In genomic region chr18:11830585-11830984, GRCh38 we compare ENCODE assay signal across 20 cellular contexts. TPM values are rescaled to one million over a fixed set of nuclear protein-coding genes. Genes with fewer than 3 reads are reported as not detected.
DNase-seq lines count a peak whose midpoint lies in the region; ATAC-seq, FAIRE-seq and TF ChIP-seq lines count a peak whose summit lies in the region.
"Had no signal": no experiment of that assay in that cellular context is flagged by ENCODE, and none has a peak within 500 bp of the region (broad histone marks: within the 10 kb centered on the region; RNA-seq: fewer than 3 reads in every experiment).

No MANE protein-coding gene starts in this region.

- no peak overlapping the region for H3K4ac ChIP-seq in IMR-90 (ENCODE audit: low read depth, low read length)

- no peak overlapping the region for H3K14ac ChIP-seq in IMR-90 (replicated peaks; ENCODE audit: low read depth, low read length)

- H3K9me3 ChIP-seq in A549 (no peaks in the 10 kb centered on the region), IMR-90 (ENCODE audit: control insufficient read depth, insufficient read depth, low read length) (no peaks in the 10 kb centered on the region), K562 (replicated peaks; ENCODE audit: control insufficient read depth, insufficient read depth, low read depth, low read length) (no peaks in the 10 kb centered on the region)
- H3K9me3 ChIP-seq: BE2C, BLaER1, Caco-2 had no signal

- no peak overlapping the region for H2BK5ac ChIP-seq in IMR-90 (ENCODE audit: low read depth, low read length, poor library complexity, severe bottlenecking)

- POLR2A ChIA-PET in A549 (lab: Yijun Ruan, JAX) (no interaction called here), IMR-90 (lab: Charles Lee; ENCODE audit: unreplicated experiment) (no interaction called here), K562 (lab: Yijun Ruan, JAX) (interaction anchor here (0.7 kb wide), 1 partner anchor 176 kb away, joined by 3 read pairs; no protein-coding TSS in a partner anchor)

- no peak overlapping the region for H3K9ac ChIP-seq in IMR-90 (ENCODE audit: low read depth, low read length)
- no peak overlapping the region for H3K9ac ChIP-seq in K562 (ENCODE audit: insufficient read depth in 1 of 2, low read depth in 2 of 2, low read length in 2 of 2)
- H3K9ac ChIP-seq: BLaER1 had no signal

- no peak overlapping the region for H3K23ac ChIP-seq in IMR-90 (ENCODE audit: low read depth, low read length)

- TF ChIP-seq CTCF in A549 (IDR thresholded peaks at IDR 0.05) (no peak), IMR-90 (conservative IDR thresholded peaks at IDR 0.05; ENCODE audit: low read depth, low read length) (no peak), K562 (IDR thresholded peaks at IDR 0.05 in 2 of 3, conservative IDR thresholded peaks at IDR 0.05 in 1 of 3; ENCODE audit: insufficient read depth in 2 of 3, low read depth in 1 of 3, low read length in 3 of 3) (no peak)

- no peak for TF ChIP-seq POLR2A in A549 (IDR thresholded peaks at IDR 0.05; ENCODE audit: low read length)
- no peak for TF ChIP-seq POLR2A in IMR-90 (IDR thresholded peaks at IDR 0.05; ENCODE audit: low read depth, low read length)
- TF ChIP-seq POLR2A in K562 (conservative IDR thresholded peaks at IDR 0.05) = no peak

- no peak overlapping the region for H2BK120ac ChIP-seq in IMR-90 (ENCODE audit: low read depth, low read length)

- H3K56ac ChIP-seq in IMR-90 (ENCODE audit: extremely low read depth, insufficient read depth, low read length) = no peak overlapping the region

- H3K79me1 ChIP-seq in IMR-90 (ENCODE audit: low read depth in 1 of 2, low read length in 2 of 2) = no peaks in the 10 kb centered on the region

- intact Hi-C loops in IMR-90 (cut with micrococcal nuclease) (loop anchor here (5.0 kb wide), 1 partner anchor 48 kb away; no protein-coding TSS in a partner anchor), K562 (cut with micrococcal nuclease) (no loop called here)

- H2BK15ac ChIP-seq in IMR-90 (ENCODE audit: low read depth, low read length) = no peak overlapping the region

- H3K4me3 ChIP-seq in A549 = no peak overlapping the region
- no peak overlapping the region for H3K4me3 ChIP-seq in IMR-90 (ENCODE audit: insufficient read depth, low read depth, low read length)
- no peak overlapping the region for H3K4me3 ChIP-seq in K562
- H3K4me3 ChIP-seq: BLaER1 had no signal

- TF ChIP-seq RAD21 in A549 (conservative IDR thresholded peaks at IDR 0.05 in 1 of 2, IDR thresholded peaks at IDR 0.05 in 1 of 2) (no peak), IMR-90 (IDR thresholded peaks at IDR 0.05; ENCODE audit: low read length) (no peak), K562 (CRISPR knock-in tag; conservative IDR thresholded peaks at IDR 0.05 in 1 of 2, IDR thresholded peaks at IDR 0.05 in 1 of 2) (no peak)

- H3K27ac ChIP-seq in A549 (no peak overlapping the region), IMR-90 (ENCODE audit: insufficient read depth, low read length) (no peak overlapping the region), K562 (ENCODE audit: extremely low read depth, low read depth, low read length) (no peak overlapping the region)
- H3K27ac ChIP-seq: 22Rv1, BLaER1, C4-2B had no signal

- H3K9me1 ChIP-seq in IMR-90 (ENCODE audit: insufficient read depth, low read length) (no peaks in the 10 kb centered on the region), K562 (ENCODE audit: control insufficient read depth, insufficient read depth, low read length) (no peaks in the 10 kb centered on the region)

- in situ Hi-C loops in IMR-90 (cut with MboI; ENCODE audit: low sequenced_read_pairs) (no loop called here), K562 (cut with MboI) (no loop called here)

- H4K20me1 ChIP-seq in IMR-90 (ENCODE audit: insufficient read depth, low read length) = no peaks in the 10 kb centered on the region
- H4K20me1 ChIP-seq in K562 (replicated peaks; ENCODE audit: control insufficient read depth, insufficient read depth, low read length) = no peaks in the 10 kb centered on the region
- H4K20me1 ChIP-seq: BLaER1 had no signal

- CTCF ChIA-PET in A549 (lab: Yijun Ruan, JAX) = interaction anchor here (2.9 kb wide), 1 partner anchor 10 kb away, joined by 8 read pairs; no protein-coding TSS in a partner anchor
- CTCF ChIA-PET in IMR-90 (lab: Yijun Ruan, JAX) = no interaction called here
- CTCF ChIA-PET in K562 (lab: Yijun Ruan, JAX; ENCODE audit: low intra/inter-chr PET ratio) = no interaction called here

- no peak overlapping the region for H3K4me2 ChIP-seq in A549
- no peak overlapping the region for H3K4me2 ChIP-seq in IMR-90 (ENCODE audit: low read depth, low read length)
- H3K4me2 ChIP-seq in K562 (ENCODE audit: insufficient read depth, low read length) = no peak overlapping the region
- H3K4me2 ChIP-seq: BLaER1 had no signal

- no peak for ATAC-seq in A549
- ATAC-seq in IMR-90 (ENCODE audit: low read depth) = no peak
- no peak for ATAC-seq in K562
- ATAC-seq: CD8-positive, alpha-beta T cell had no signal

- WGBS in A549 (ENCODE audit: missing lambda C conversion rate) = 80% methylated on average over 4 of the region's 4 CpGs
- no CpG with 5 or more reads among the region's 4 CpGs for WGBS in IMR-90 (ENCODE audit: extremely low coverage in 2 of 2, insufficient read length in 1 of 2), 2 experiments
- WGBS in K562 (ENCODE audit: insufficient coverage, low coverage, missing lambda C conversion rate) = 21% methylated on average over 4 of the region's 4 CpGs

- H3K4me1 ChIP-seq in A549 (peaks cover 7% of the 10 kb centered on the region; the same call in 2 of the 3 replicates), IMR-90 (ENCODE audit: control insufficient read depth, insufficient read depth, low read length) (no peaks in the 10 kb centered on the region), K562 (replicated peaks in 1 of 2; ENCODE audit: control insufficient read depth in 2 of 2, insufficient read depth in 2 of 2, low read length in 2 of 2) (no peaks in the 10 kb centered on the region)
- H3K4me1 ChIP-seq: BE2C had no signal

- H2BK20ac ChIP-seq in IMR-90 (ENCODE audit: low read depth, low read length) = no peak overlapping the region

- TF ChIP-seq EP300 in A549 (IDR thresholded peaks at IDR 0.05) = no peak
- TF ChIP-seq EP300 in K562 (IDR thresholded peaks at IDR 0.05; ENCODE audit: low read length) = no peak

- H2AK5ac ChIP-seq in IMR-90 (ENCODE audit: low read depth, low read length) = no peak overlapping the region

- H4K91ac ChIP-seq in IMR-90 (ENCODE audit: insufficient read depth, low read depth, low read length) = no peak overlapping the region

- no peak overlapping the region for H3K18ac ChIP-seq in IMR-90 (ENCODE audit: low read depth, low read length)

- no peaks in the 10 kb centered on the region for H3K79me2 ChIP-seq in K562 (ENCODE audit: control insufficient read depth, insufficient read depth, low read length)

- dilution Hi-C loops in IMR-90 (cut with HindIII; ENCODE audit: low sequenced_read_pairs, unreplicated experiment) = no loop called here

- H3K27me3 ChIP-seq in IMR-90 (ENCODE audit: control insufficient read depth, insufficient read depth, low read length) = no peaks in the 10 kb centered on the region
- H3K27me3 ChIP-seq in K562 (ENCODE audit: control insufficient read depth in 2 of 2, insufficient read depth in 2 of 2, low read length in 2 of 2) = no peaks in the 10 kb centered on the region
- H3K27me3 ChIP-seq: BE2C, BLaER1 had no signal

- H4K5ac ChIP-seq in IMR-90 (ENCODE audit: low read depth, low read length) = no peak overlapping the region

- no peak overlapping the region for H2AK9ac ChIP-seq in IMR-90 (replicated peaks; ENCODE audit: low read depth, low read length, poor library complexity)

- FAIRE-seq in A549 (lab: Jason Lieb, UNC) (no peak), K562 (lab: Jason Lieb, UNC) (no peak)
- FAIRE-seq: D721Med, G401.6, GM12891 had no signal

- BruUV-seq in IMR-90 (replicated peaks; lab: Mats Ljungman, UMichigan) = no TSS peak
- no TSS peak for BruUV-seq in K562 (replicated peaks; lab: Mats Ljungman, UMichigan)

- DNase-seq in A549 (ENCODE audit: low read depth in 1 of 2, low spot score in 1 of 2) (no peak), IMR-90 (no peak), K562 (ENCODE audit: extremely low read depth in 1 of 4, low spot score in 3 of 4) (no peak), HCEC 1CT (no peak), C1 segment of cervical spinal cord (lab: John Stamatoyannopoulos, UW) (no peak), kidney glomerular epithelial cell (lab: John Stamatoyannopoulos, UW) (no peak)
- DNase-seq: ACHN; BE2C; Caco-2; Calu3; CD4-positive, alpha-beta T cell; CD8-positive, alpha-beta T cell; DMS79 treated with DMSO at 0.1 percent for 48 hours; GF-D8 had no signal

- H2AFZ ChIP-seq in IMR-90 (replicated peaks; ENCODE audit: low read length, poor library complexity) (no peak overlapping the region), K562 (ENCODE audit: low read depth, low read length) (no peak overlapping the region)

- no peaks in the 10 kb centered on the region for H3K36me3 ChIP-seq in IMR-90 (ENCODE audit: control insufficient read depth, insufficient read depth, low read length)
- no peaks in the 10 kb centered on the region for H3K36me3 ChIP-seq in K562 (ENCODE audit: control insufficient read depth, insufficient read depth, low read length)
- H3K36me3 ChIP-seq: BE2C, BLaER1 had no signal

- H4K8ac ChIP-seq in IMR-90 (ENCODE audit: low read depth in 2 of 2, low read length in 2 of 2) = no peak overlapping the region

RNA-seq across cellular contexts. Expression of gene CHMP1B, which starts 20.6 kb away (rescaled TPM):
- polyA plus RNA-seq in A549 (2011; rRNA removed) = 53.0 and 60.8 TPM in 2 replicates
- 36.0 and 39.7 TPM in 2 replicates for polyA plus RNA-seq in A549 (2012; cell fraction: cytosol; rRNA removed)
- 18.5 and 36.3 TPM in 2 replicates for polyA plus RNA-seq in A549 (2012; cell fraction: nucleus; rRNA removed)
- polyA plus RNA-seq in A549 (2017; fragmentation: RNase III; extraction: RNeasy Plus Mini Kit Qiagen cat#74134 plus additional on column Dnase treatment) = 34.4 to 44.9 TPM (median 39.3 TPM) in 3 replicates
- polyA minus RNA-seq in A549 (2011; rRNA and poly(A)+ RNA removed) = 38.6 and 41.5 TPM in 2 replicates
- total RNA-seq in IMR-90 (2012; rRNA removed) = 39.4 and 69.7 TPM in 2 replicates
- polyA plus RNA-seq in IMR-90 (2012; rRNA removed) = 21.1 and 26.9 TPM in 2 replicates
- 41.2 and 44.8 TPM in 2 replicates for polyA plus RNA-seq in IMR-90 (2012; cell fraction: cytosol; rRNA removed)
- polyA plus RNA-seq in IMR-90 (2012; cell fraction: nucleus; rRNA removed; ENCODE audit: low replicate concordance) = 30.2 and 81.9 TPM in 2 replicates
- total RNA-seq in K562 (2011; cell fraction: chromatin; rRNA removed; ENCODE audit: low replicate concordance) = 8.3 and 13.4 TPM in 2 replicates
- total RNA-seq in K562 (2011; cell fraction: nucleolus; rRNA removed) = 10.8 and 11.2 TPM in 2 replicates
- 15.5 and 19.1 TPM in 2 replicates for total RNA-seq in K562 (2011; cell fraction: nucleoplasm; rRNA removed)
- total RNA-seq in K562 (2014; rRNA removed) = 22.3 and 22.9 TPM in 2 replicates
- 18.7 and 21.7 TPM in 2 replicates for total RNA-seq in K562 (2014; rRNA removed; fragmentation: Illumina TruSeq; extraction: Trizol)
- 15.6 and 17.6 TPM in 2 replicates for total RNA-seq in K562 (2015; rRNA removed; fragmentation: Illumina TruSeq; extraction: Trizol)
- 17.1 and 21.3 TPM in 2 replicates for total RNA-seq in K562 (2021)
- polyA plus RNA-seq in K562 (2011; rRNA removed) = 17.7 and 19.0 TPM in 2 replicates
- 15.7 and 19.8 TPM in 2 replicates for polyA plus RNA-seq in K562 (2011; cell fraction: cytosol; rRNA removed)
- polyA plus RNA-seq in K562 (2011; cell fraction: nucleus; rRNA removed) = 11.0 and 12.8 TPM in 2 replicates
- polyA plus RNA-seq in K562 (2012) = 16.6 and 23.6 TPM in 2 replicates
- 20.3 and 22.6 TPM in 2 replicates for polyA plus RNA-seq in K562 (2014; fragmentation: Illumina TruSeq; extraction: Trizol)
- polyA plus RNA-seq in K562 (2014; fragmentation: Nextera tagmentation; extraction: Ambion mirVana) = 10 to 100 TPM; 12.3 to 14.5 TPM
- polyA plus RNA-seq in K562 (2014; rRNA removed) = 27.9 and 29.9 TPM in 2 replicates
- polyA minus RNA-seq in K562 (2011; rRNA and poly(A)+ RNA removed) = 16.9 and 22.1 TPM in 2 replicates
- polyA minus RNA-seq in K562 (2011; cell fraction: cytosol; rRNA and poly(A)+ RNA removed) = 6.8 and 7.9 TPM in 2 replicates
- 5.1 and 10.0 TPM in 2 replicates for polyA minus RNA-seq in K562 (2011; cell fraction: nucleus; rRNA and poly(A)+ RNA removed)

Comparison
In these comparisons a context has a peak if more than half of its experiments do, and no peak if none do; other contexts are left out.
1. Of the 35 proteins assayed by ChIP-seq in both K562 and A549: peak only in K562: none; only in A549: MAFK; in both: none; in neither: 33; mixed calls (peak in some experiments, not most) for 1.